In genomic region chr16:81546781-81547180, GRCh38 we compare ENCODE assay signal across 22 cellular contexts.
DNase-seq lines count a peak whose midpoint lies in the region; ATAC-seq and TF ChIP-seq lines count a peak whose summit lies in the region.
"Had no signal": no experiment of that assay in that cellular context is flagged by ENCODE, and none has a peak within 500 bp of the region (broad histone marks: within the 10 kb centered on the region; RNA-seq: fewer than 3 reads in every experiment).

No MANE protein-coding gene starts in this region.

- TF ChIP-seq CTCF in GM23338 (conservative IDR thresholded peaks at IDR 0.05; ENCODE audit: low read depth in 2 of 2) (no peak), brain (conservative IDR thresholded peaks at IDR 0.05) (no peak)

- H3K27ac Mint-ChIP-seq in GM23338 = peak overlapping the region; percentile 17
- H3K27ac Mint-ChIP-seq in brain = peak overlapping the region in 4 of 5 experiments; percentile 40 to 67 (median 50)
- H3K27ac Mint-ChIP-seq in memory B cell = peak overlapping the region; percentile 36
- H3K27ac Mint-ChIP-seq in stimulated activated effector memory CD8-positive, alpha-beta T cell treated with anti-CD3 and anti-CD28 coated beads, Interleukin-12 subunit alpha, Interleukin-12 subunit beta, amount 100 ng/mL, for 72 hours = peak overlapping the region; percentile 77
- H3K27ac Mint-ChIP-seq: activated CD8-positive, alpha-beta T cell treated with anti-CD3 and anti-CD28 coated beads for 36 hours; activated T-helper 2 cell treated with anti-CD3 and anti-CD28 coated beads, Interferon-gamma antibody, Interleukin-2, Interleukin-4, amounts not matched to agents 10 μg/mL and 5 μg/mL and 100 μg/mL, durations not matched to agents 14 hours and 24 hours and 36 hours; dendritic cell treated with granulocyte-macrophage colony-stimulating factor and Interleukin-4, amounts not matched to agents 40 ng/mL and 50 ng/mL, for 4 days had no signal

- no peak overlapping the region for H3K27ac ChIP-seq in GM23338 (ENCODE audit: low read depth)
- H3K27ac ChIP-seq: gastrocnemius medialis, hepatocyte had no signal

- H4K20me1 ChIP-seq in GM23338 (replicated peaks; ENCODE audit: insufficient read depth) = peaks cover 60% of the 10 kb centered on the region

- H3K36me3 Mint-ChIP-seq in GM23338 (ENCODE audit: low read depth) = no peaks in the 10 kb centered on the region
- H3K36me3 Mint-ChIP-seq in brain = peaks cover 14% of the 10 kb centered on the region
- peaks cover 8% of the 10 kb centered on the region for H3K36me3 Mint-ChIP-seq in memory B cell
- no peaks in the 10 kb centered on the region for H3K36me3 Mint-ChIP-seq in stimulated activated effector memory CD8-positive, alpha-beta T cell treated with anti-CD3 and anti-CD28 coated beads, Interleukin-12 subunit alpha, Interleukin-12 subunit beta, amount 100 ng/mL, for 72 hours
- H3K36me3 Mint-ChIP-seq: activated naive CD4-positive, alpha-beta T cell treated with anti-CD3 and anti-CD28 coated beads, Interleukin-2, amount 50 U/mL, for 72 hours had no signal

- ATAC-seq in GM23338 (no peak), memory B cell (ENCODE audit: low read depth) (no peak)
- ATAC-seq in stimulated activated effector memory CD8-positive, alpha-beta T cell treated with anti-CD3 and anti-CD28 coated beads, Interleukin-12 subunit alpha, Interleukin-12 subunit beta, amount 100 ng/mL, for 72 hours = no peak
- ATAC-seq: activated CD8-positive, alpha-beta T cell treated with anti-CD3 and anti-CD28 coated beads for 36 hours; activated naive CD4-positive, alpha-beta T cell treated with anti-CD3 and anti-CD28 coated beads, Interleukin-2, amount 50 U/mL, for 72 hours; gastrocnemius medialis; left lobe of liver; T-cell had no signal

- no peaks in the 10 kb centered on the region for H3K36me3 ChIP-seq in GM23338 (ENCODE audit: insufficient read depth)
- H3K36me3 ChIP-seq: gastrocnemius medialis had no signal

- no peak overlapping the region for H3K4me2 ChIP-seq in GM23338
- H3K4me2 ChIP-seq: hepatocyte had no signal

- no peak overlapping the region for H3K4me3 ChIP-seq in GM23338
- H3K4me3 ChIP-seq: gastrocnemius medialis, hepatocyte had no signal

- H3K9me3 Mint-ChIP-seq in GM23338 (no peaks in the 10 kb centered on the region), brain (no peaks in the 10 kb centered on the region), memory B cell (no peaks in the 10 kb centered on the region)
- no peaks in the 10 kb centered on the region for H3K9me3 Mint-ChIP-seq in stimulated activated effector memory CD8-positive, alpha-beta T cell treated with anti-CD3 and anti-CD28 coated beads, Interleukin-12 subunit alpha, Interleukin-12 subunit beta, amount 100 ng/mL, for 72 hours
- H3K9me3 Mint-ChIP-seq: activated CD8-positive, alpha-beta T cell treated with anti-CD3 and anti-CD28 coated beads for 36 hours; activated naive CD4-positive, alpha-beta T cell treated with anti-CD3 and anti-CD28 coated beads, Interleukin-2, amount 50 U/mL, for 72 hours; activated T-helper 2 cell treated with anti-CD3 and anti-CD28 coated beads, Interferon-gamma antibody, Interleukin-2, Interleukin-4, amounts not matched to agents 10 μg/mL and 5 μg/mL and 100 μg/mL, durations not matched to agents 14 hours and 24 hours and 36 hours; dendritic cell treated with granulocyte-macrophage colony-stimulating factor and Interleukin-4, amounts not matched to agents 40 ng/mL and 50 ng/mL, for 4 days; T-cell had no signal

- peaks cover 93% of the 10 kb centered on the region for H3K79me2 ChIP-seq in GM23338 (replicated peaks; ENCODE audit: insufficient read depth)

- H3K9me2 ChIP-seq in GM23338 (ENCODE audit: insufficient read depth) = no peaks in the 10 kb centered on the region

- 0 out of 2 replicates have a peak, but pooled peaks cover 3% of the 10 kb centered on the region for H3F3A ChIP-seq in GM23338 (replicated peaks; ENCODE audit: low read depth)

- no peaks in the 10 kb centered on the region for H3K27me3 ChIP-seq in GM23338 (ENCODE audit: insufficient read depth)
- H3K27me3 ChIP-seq: gastrocnemius medialis, hepatocyte had no signal

- DNase-seq in GM23338 (ENCODE audit: low spot score) = no peak
- DNase-seq in memory B cell (ENCODE audit: low spot score in 2 of 2) = no peak
- DNase-seq in stimulated activated effector memory CD8-positive, alpha-beta T cell treated with anti-CD3 and anti-CD28 coated beads, Interleukin-12 subunit alpha, Interleukin-12 subunit beta, amount 100 ng/mL, for 72 hours (ENCODE audit: low spot score in 2 of 2) = no peak
- DNase-seq in SW480 (ENCODE audit: low spot score) = no peak
- DNase-seq in NCI-H187 treated with DMSO at 0.1 percent for 48 hours (lab: John Stamatoyannopoulos, UW) = no peak
- no peak for DNase-seq in activated gamma-delta T cell treated with Interleukin-2 at 50 U/mL for 16 hours
- no peak for DNase-seq in DMS153 (lab: John Stamatoyannopoulos, UW)
- DNase-seq: activated CD4-positive, alpha-beta T cell treated with anti-CD3 and anti-CD28 coated beads for 1 hour; activated CD8-positive, alpha-beta T cell treated with anti-CD3 and anti-CD28 coated beads for 36 hours; DMS 273 treated with DMSO at 0.1 percent for 48 hours; gastrocnemius medialis; NCI-H1092; NCI-H187; SHP77 treated with DMSO at 0.1 percent for 48 hours; stimulated activated CD4-positive, alpha-beta T cell treated with anti-CD3 and anti-CD28 coated beads, Interleukin-2, amount 100 ng/mL, for 48 hours; T-cell had no signal

- H3K4me1 Mint-ChIP-seq in GM23338 (peaks cover 47% of the 10 kb centered on the region), brain (peaks cover 82% of the 10 kb centered on the region), memory B cell (peaks cover 42% of the 10 kb centered on the region)
- H3K4me1 Mint-ChIP-seq in stimulated activated effector memory CD8-positive, alpha-beta T cell treated with anti-CD3 and anti-CD28 coated beads, Interleukin-12 subunit alpha, Interleukin-12 subunit beta, amount 100 ng/mL, for 72 hours = peaks cover 85% of the 10 kb centered on the region

- no peak overlapping the region for H2AFZ ChIP-seq in GM23338
- H2AFZ ChIP-seq: hepatocyte had no signal

- H3K4me1 ChIP-seq in GM23338 (ENCODE audit: insufficient read depth) = peaks cover 12% of the 10 kb centered on the region
- H3K4me1 ChIP-seq: gastrocnemius medialis had no signal

- H3K27me3 Mint-ChIP-seq in GM23338 (ENCODE audit: insufficient read depth, low read depth, poor library complexity) = peaks cover 6% of the 10 kb centered on the region
- H3K27me3 Mint-ChIP-seq in brain = no peaks in the 10 kb centered on the region
- no peaks in the 10 kb centered on the region for H3K27me3 Mint-ChIP-seq in memory B cell
- H3K27me3 Mint-ChIP-seq: activated CD8-positive, alpha-beta T cell treated with anti-CD3 and anti-CD28 coated beads for 36 hours; dendritic cell treated with granulocyte-macrophage colony-stimulating factor and Interleukin-4, amounts not matched to agents 40 ng/mL and 50 ng/mL, for 4 days; T-cell had no signal

- no peak overlapping the region for H3K4me3 Mint-ChIP-seq in GM23338
- no peak overlapping the region for H3K4me3 Mint-ChIP-seq in brain
- no peak overlapping the region for H3K4me3 Mint-ChIP-seq in memory B cell
- no peak overlapping the region for H3K4me3 Mint-ChIP-seq in stimulated activated effector memory CD8-positive, alpha-beta T cell treated with anti-CD3 and anti-CD28 coated beads, Interleukin-12 subunit alpha, Interleukin-12 subunit beta, amount 100 ng/mL, for 72 hours
- H3K4me3 Mint-ChIP-seq: activated CD8-positive, alpha-beta T cell treated with anti-CD3 and anti-CD28 coated beads for 36 hours; dendritic cell treated with granulocyte-macrophage colony-stimulating factor and Interleukin-4, amounts not matched to agents 40 ng/mL and 50 ng/mL, for 4 days; T-cell had no signal

TF ChIP-seq in GM23338, 12 proteins besides CTCF, POLR2A, EP300 and RAD21:
- no peak for TF ChIP-seq POLR2AphosphoS5 (IDR thresholded peaks at IDR 0.05; ENCODE audit: low read depth)
- TF ChIP-seq EZH2phosphoT487 (IDR thresholded peaks at IDR 0.05; ENCODE audit: unreplicated experiment) = no peak
- no peak for TF ChIP-seq EZH2 (IDR thresholded peaks at IDR 0.05; ENCODE audit: low read depth, unreplicated experiment)
- TF ChIP-seq STAT1 (IDR thresholded peaks at IDR 0.05; ENCODE audit: unreplicated experiment) = no peak
- no peak for TF ChIP-seq NANOG (IDR thresholded peaks at IDR 0.05; ENCODE audit: borderline replicate concordance)

Comparison
In these comparisons a context has a peak if more than half of its experiments do, and no peak if none do; other contexts are left out.
1. H3K27ac Mint-ChIP-seq: peak in every context shown above with its lines; median percentile 77 in stimulated activated effector memory CD8-positive, alpha-beta T cell treated with anti-CD3 and anti-CD28 coated beads, Interleukin-12 subunit alpha, Interleukin-12 subunit beta, amount 100 ng/mL, for 72 hours; 50 in brain; 36 in memory B cell; 17 in GM23338.